In genomic region chr3:46916278-46916677, GRCh38 we compare ENCODE assay signal across 13 cellular contexts. TPM values are rescaled to one million over a fixed set of nuclear protein-coding genes. Genes with fewer than 3 reads are reported as not detected.
"Had no signal": no experiment of that assay in that cellular context is flagged by ENCODE, and none has a peak within 500 bp of the region (broad histone marks: within the 10 kb centered on the region; RNA-seq: fewer than 3 reads in every experiment).

No MANE protein-coding gene starts in this region.

- H3K27ac Mint-ChIP-seq: activated naive CD4-positive, alpha-beta T cell treated with anti-CD3 and anti-CD28 coated beads, Interleukin-2, amount 10 ng/mL, durations not matched to agents 7 days and 5 days had no signal

- H3K4me1 ChIP-seq: suprapubic skin had no signal

- H3K27ac ChIP-seq: gastroesophageal sphincter, heart right ventricle, neutrophil, suprapubic skin had no signal

- H3K9me3 Mint-ChIP-seq: activated naive CD4-positive, alpha-beta T cell treated with anti-CD3 and anti-CD28 coated beads, Interleukin-2, amount 10 ng/mL, durations not matched to agents 7 days and 5 days had no signal

- DNase-seq: activated CD4-positive, alpha-beta T cell treated with anti-CD3 and anti-CD28 coated beads for 48 hours; activated CD8-positive, alpha-beta memory T cell treated with anti-CD3 and anti-CD28 coated beads for 24 hours; activated naive CD4-positive, alpha-beta T cell treated with anti-CD3 and anti-CD28 coated beads, Interleukin-2, amount 10 ng/mL, durations not matched to agents 7 days and 5 days; dermis blood vessel endothelial cell; heart right ventricle; midbrain; stimulated activated CD4-positive, alpha-beta T cell treated with anti-CD3 and anti-CD28 coated beads, Interleukin-2, amount 100 ng/mL, for 48 hours; stimulated activated naive CD4-positive, alpha-beta T cell treated with Interleukin-2 at 50 U/mL for 16 hours; T-helper 2 cell; trophoblast cell had no signal

- H3K27me3 ChIP-seq: gastroesophageal sphincter, heart right ventricle, neutrophil, suprapubic skin had no signal

- H3K27me3 Mint-ChIP-seq: activated naive CD4-positive, alpha-beta T cell treated with anti-CD3 and anti-CD28 coated beads, Interleukin-2, amount 10 ng/mL, durations not matched to agents 7 days and 5 days had no signal

- H3K4me3 ChIP-seq: gastroesophageal sphincter, heart right ventricle, suprapubic skin had no signal

- H3K4me3 Mint-ChIP-seq: activated naive CD4-positive, alpha-beta T cell treated with anti-CD3 and anti-CD28 coated beads, Interleukin-2, amount 10 ng/mL, durations not matched to agents 7 days and 5 days had no signal

- ATAC-seq: gastroesophageal sphincter, heart right ventricle had no signal

- H3K9me3 ChIP-seq: gastroesophageal sphincter, neutrophil, suprapubic skin had no signal

RNA-seq across cellular contexts. Expression of gene MYL3, which starts 53.0 kb away (rescaled TPM):
- total RNA-seq: dermis blood vessel endothelial cell had no signal
